8 cellular contexts compared by ENCODE assay signal in the genomic region with DNA sequence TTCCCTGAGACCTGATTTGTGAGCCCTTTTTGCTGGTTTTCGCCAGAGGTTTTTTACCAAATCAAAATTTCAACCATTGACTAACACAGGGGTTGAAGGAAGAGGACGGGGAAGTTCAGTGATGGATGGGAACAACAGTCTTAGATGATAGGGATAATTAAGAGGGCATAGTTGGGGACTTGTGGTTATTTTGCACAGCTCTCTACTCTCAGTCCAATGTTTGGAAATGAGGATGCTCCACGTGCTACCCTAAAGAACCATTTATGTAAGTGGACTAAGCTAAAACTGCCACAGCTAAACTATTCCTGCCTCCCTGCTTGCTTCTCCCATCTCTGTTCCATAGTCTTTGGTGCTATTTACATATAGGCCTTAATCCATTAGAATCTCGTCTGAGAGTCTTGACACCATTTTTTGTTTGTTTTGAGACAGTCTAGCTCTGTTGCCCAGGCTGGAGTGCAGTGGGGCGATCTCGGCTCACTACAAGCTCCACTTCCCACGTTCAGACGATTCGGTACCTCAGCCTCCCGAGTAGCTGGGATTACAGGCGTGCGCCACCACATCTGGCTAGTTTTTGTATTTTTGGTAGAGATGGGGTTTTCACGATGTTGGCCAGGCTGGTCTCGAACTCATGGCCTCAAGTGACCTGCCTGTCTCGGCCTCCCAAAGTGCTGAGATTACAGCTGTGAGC. TPM values are rescaled to one million over a fixed set of nuclear protein-coding genes. Genes with fewer than 3 reads are reported as not detected.
A peak's percentile ranks its signal among the peaks of the same experiment; 100 is the strongest.
DNase-seq lines count a peak whose midpoint lies in the region; ATAC-seq and TF ChIP-seq lines count a peak whose summit lies in the region.

No MANE protein-coding gene starts in this region.

- DNase-seq in SJCRH30 (no peak), fibroblast of pulmonary artery (ENCODE audit: low read depth) (no peak), sciatic nerve (ENCODE audit: low spot score) (no peak), 8988T (no peak), DMS 273 (lab: John Stamatoyannopoulos, UW; ENCODE audit: unreplicated experiment) (no peak), NAMALWA (ENCODE audit: low spot score) (no peak)
- no peak for DNase-seq in activated CD4-positive, CD25-positive, alpha-beta regulatory T cell treated with anti-CD3 and anti-CD28 coated beads, Interleukin-2, amount 50 U/mL, for 72 hours

- H3K36me3 ChIP-seq in SJCRH30 = peaks cover 37% of the 10 kb centered on the region

- no peak for TF ChIP-seq CTCF in fibroblast of pulmonary artery (IDR thresholded peaks at IDR 0.05; ENCODE audit: low read length, missing control alignments)

- no peaks in the 10 kb centered on the region for H3K9me3 ChIP-seq in SJCRH30 (replicated peaks)

- intact Hi-C loops in sciatic nerve (cut with DNase I) = no loop called here

- no peaks in the 10 kb centered on the region for H3K27me3 ChIP-seq in SJCRH30

- peaks cover 2% of the 10 kb centered on the region for H3K4me1 ChIP-seq in SJCRH30

- H3K4me3 ChIP-seq in SJCRH30 (peak overlapping the region; percentile 89), fibroblast of pulmonary artery (replicated peaks; ENCODE audit: low read depth, low read length) (peak overlapping the region; percentile 51)

- ATAC-seq in GM19324 (IDR thresholded peaks at IDR 0.05; ENCODE audit: low FRiP score, unreplicated experiment) (peak; percentile 1), sciatic nerve (peak; percentile 5)

- H3K27ac ChIP-seq in SJCRH30 = peak overlapping the region; percentile 94

RNA-seq across cellular contexts. Expression of a gene that starts 0.7 kb away (rescaled TPM):
- 99.4 and 104 TPM in 2 replicates for total RNA-seq in SJCRH30 (2014; rRNA removed; shearing (Covaris generic))
- 214 TPM for total RNA-seq in sciatic nerve

RNA-seq across cellular contexts. Expression of a gene that starts 30.9 kb away (rescaled TPM):
- not detected in 2 replicates for total RNA-seq in SJCRH30 (2014; rRNA removed; shearing (Covaris generic))
- 70.2 TPM for total RNA-seq in sciatic nerve

RNA-seq across cellular contexts. Expression of a gene that starts 49.3 kb away (rescaled TPM):
- 89.3 and 91.6 TPM in 2 replicates for total RNA-seq in SJCRH30 (2014; rRNA removed; shearing (Covaris generic))
- total RNA-seq in sciatic nerve = 144 TPM

Comparison
In these comparisons a context has a peak if more than half of its experiments do, and no peak if none do; other contexts are left out.
1. RNA of a gene that starts 30.9 kb away (total RNA-seq): 70.2 TPM in sciatic nerve (single experiment); not detected in SJCRH30; every median in the first group is over 10 times any median in the second.